ENCODE assay signal across 24 cellular contexts in genomic region chr10:24261627-24262026, GRCh38. TPM values are rescaled to one million over a fixed set of nuclear protein-coding genes. Genes with fewer than 3 reads are reported as not detected.
DNase-seq lines count a peak whose midpoint lies in the region; ATAC-seq and TF ChIP-seq lines count a peak whose summit lies in the region.
"Had no signal": no experiment of that assay in that cellular context is flagged by ENCODE, and none has a peak within 500 bp of the region (broad histone marks: within the 10 kb centered on the region; RNA-seq: fewer than 3 reads in every experiment).

No MANE protein-coding gene starts in this region.

- peaks cover 0 to 26% of the 10 kb centered on the region in 2 donors for H3K4me1 ChIP-seq in breast epithelium
- H3K4me1 ChIP-seq in mammary epithelial cell (ENCODE audit: insufficient read depth, low read length) = peaks cover 28% of the 10 kb centered on the region
- peaks cover 0 to 47% of the 10 kb centered on the region in 2 donors for H3K4me1 ChIP-seq in right atrium auricular region
- peaks cover 83 to 89% of the 10 kb centered on the region in 2 donors for H3K4me1 ChIP-seq in gastrocnemius medialis
- peaks cover 13% of the 10 kb centered on the region for H3K4me1 ChIP-seq in body of pancreas
- H3K4me1 ChIP-seq: BLaER1 had no signal

- TF ChIP-seq POLR2A in breast epithelium (IDR thresholded peaks at IDR 0.05) (no peak), gastrocnemius medialis (IDR thresholded peaks at IDR 0.05) (no peak), body of pancreas (IDR thresholded peaks at IDR 0.05) (no peak)

- no peaks in the 10 kb centered on the region for H4K20me1 ChIP-seq in mammary epithelial cell (ENCODE audit: insufficient read depth, low read length)
- H4K20me1 ChIP-seq: BLaER1 had no signal

- TF ChIP-seq CTCF in breast epithelium (IDR thresholded peaks at IDR 0.05) (no peak), mammary epithelial cell (conservative IDR thresholded peaks at IDR 0.05 in 1 of 2, IDR thresholded peaks at IDR 0.05 in 1 of 2; ENCODE audit: extremely low read depth in 1 of 2, insufficient read depth in 1 of 2, low read depth in 1 of 2, low read length in 2 of 2) (no peak), right atrium auricular region (IDR thresholded peaks at IDR 0.05) (no peak), gastrocnemius medialis (IDR thresholded peaks at IDR 0.05 in 4 of 5, conservative IDR thresholded peaks at IDR 0.05 in 1 of 5) (no peak), body of pancreas (IDR thresholded peaks at IDR 0.05) (no peak)

- H3K36me3 ChIP-seq in breast epithelium = no peaks in the 10 kb centered on the region
- H3K36me3 ChIP-seq in mammary epithelial cell (ENCODE audit: insufficient read depth, low read length) = no peaks in the 10 kb centered on the region
- no peaks in the 10 kb centered on the region for H3K36me3 ChIP-seq in right atrium auricular region
- no peaks in the 10 kb centered on the region for H3K36me3 ChIP-seq in gastrocnemius medialis
- no peaks in the 10 kb centered on the region for H3K36me3 ChIP-seq in body of pancreas (replicated peaks in 1 of 2; ENCODE audit: insufficient read depth in 1 of 2, low read depth in 2 of 2)
- H3K36me3 ChIP-seq: BLaER1, HAP-1 had no signal

- no peak overlapping the region for H3K4me3 ChIP-seq in breast epithelium
- H3K4me3 ChIP-seq in mammary epithelial cell (replicated peaks in 1 of 3; ENCODE audit: insufficient read depth in 1 of 3, low read depth in 2 of 3, low read length in 3 of 3) = no peak overlapping the region
- no peak overlapping the region for H3K4me3 ChIP-seq in right atrium auricular region
- H3K4me3 ChIP-seq in gastrocnemius medialis = peak overlapping the region in 3 of 4 donors; percentile 6 to 33 (median 8)
- no peak overlapping the region for H3K4me3 ChIP-seq in body of pancreas
- H3K4me3 ChIP-seq: BLaER1, GM23338, HAP-1, PC-9 had no signal

- intact Hi-C loops in breast epithelium (cut with DNase I; ENCODE audit: low total_unique reads) (no loop called here), mammary epithelial cell (cut with micrococcal nuclease) (no loop called here), gastrocnemius medialis (cut with DNase I; ENCODE audit: low total_unique reads) (no loop called here), body of pancreas (cut with DNase I) (no loop called here)

- H3K27ac ChIP-seq in breast epithelium (peak overlapping the region; percentile 62 to 85), mammary epithelial cell (ENCODE audit: insufficient read depth, low read depth, low read length) (no peak overlapping the region), right atrium auricular region (peak overlapping the region; percentile 33 to 57), gastrocnemius medialis (peak overlapping the region; percentile 94 to 98 (median 96)), body of pancreas (no peak overlapping the region)
- H3K27ac ChIP-seq: 22Rv1, BLaER1, PC-9, RWPE1 had no signal

- no TSS peak for BruUV-seq in mammary epithelial cell (replicated peaks; lab: Mats Ljungman, UMichigan)

- H3K9ac ChIP-seq in mammary epithelial cell (ENCODE audit: insufficient read depth, low read length) = no peak overlapping the region
- H3K9ac ChIP-seq: BLaER1 had no signal

- H3K9me3 ChIP-seq in breast epithelium (no peaks in the 10 kb centered on the region), mammary epithelial cell (replicated peaks; ENCODE audit: insufficient read depth, low read length) (no peaks in the 10 kb centered on the region), right atrium auricular region (no peaks in the 10 kb centered on the region), gastrocnemius medialis (no peaks in the 10 kb centered on the region), body of pancreas (no peaks in the 10 kb centered on the region)
- H3K9me3 ChIP-seq: HAP-1 had no signal

- H3K79me2 ChIP-seq in mammary epithelial cell (ENCODE audit: insufficient read depth, low read length) = peaks cover 93% of the 10 kb centered on the region

- CTCF ChIA-PET in mammary epithelial cell (lab: Charles Lee; ENCODE audit: low non-redundant PET) = no interaction called here

- no peak overlapping the region for H2AFZ ChIP-seq in mammary epithelial cell (ENCODE audit: low read depth, low read length)
- H2AFZ ChIP-seq: GM23338, PC-9 had no signal

- dilution Hi-C loops in mammary epithelial cell (cut with HindIII; ENCODE audit: low sequenced_read_pairs) = no loop called here

- ATAC-seq in gastrocnemius medialis = peak; percentile 16 to 41
- ATAC-seq in body of pancreas = no peak
- ATAC-seq: GM23338 had no signal

- WGBS in mammary epithelial cell (ENCODE audit: low coverage, missing lambda C conversion rate) = 100% methylated on average over 3 of the region's 3 CpGs
- whole genome bisulfite sequencing in body of pancreas, 2 donors = 81 to 91% methylated on average over 3 of the region's 3 CpGs

- H3K27me3 ChIP-seq in breast epithelium (no peaks in the 10 kb centered on the region), mammary epithelial cell (ENCODE audit: insufficient read depth, low read length) (no peaks in the 10 kb centered on the region), right atrium auricular region (no peaks in the 10 kb centered on the region), gastrocnemius medialis (no peaks in the 10 kb centered on the region), body of pancreas (no peaks in the 10 kb centered on the region)
- H3K27me3 ChIP-seq: BLaER1 had no signal

- no peak for DNase-seq in breast epithelium (ENCODE audit: low spot score in 2 of 2)
- no peak for DNase-seq in mammary epithelial cell
- no peak for DNase-seq in right atrium auricular region (ENCODE audit: low spot score)
- no peak for DNase-seq in gastrocnemius medialis
- DNase-seq in NCI-H2171 (lab: John Stamatoyannopoulos, UW) = no peak
- DNase-seq in stimulated activated CD4-positive, alpha-beta T cell treated with anti-CD3 and anti-CD28 coated beads, Interleukin-1b, Interleukin-23, amount 100 ng/mL, for 48 hours = no peak
- DNase-seq in body of pancreas = no peak
- DNase-seq in NCI-H146 treated with DMSO at 0.1 percent for 48 hours (lab: John Stamatoyannopoulos, UW; ENCODE audit: unreplicated experiment) = no peak
- DNase-seq: ACHN; Calu3; CD4-positive, alpha-beta memory T cell; KBM-7; NCI-H1092; NCI-H1436; NCI-H1930; NCI-H2227 treated with DMSO at 0.1 percent for 48 hours; NCI-H510A; NCI-H748 treated with DMSO at 0.1 percent for 48 hours; PC-9 had no signal

- no peak overlapping the region for H3K4me2 ChIP-seq in mammary epithelial cell (ENCODE audit: insufficient read depth, low read depth, low read length)
- H3K4me2 ChIP-seq: BLaER1, GM23338, PC-9 had no signal

- in situ Hi-C loops in mammary epithelial cell (cut with MboI; ENCODE audit: low sequenced_read_pairs in 2 of 2) = no loop called here
- in situ Hi-C loops in gastrocnemius medialis (cut with MboI; ENCODE audit: low sequenced_read_pairs in 4 of 4) = no loop called here

RNA-seq across cellular contexts. Expression of gene KIAA1217, which starts 52.7 kb away (rescaled TPM):
- total RNA-seq in breast epithelium (100 to 1,000 TPM in 1 of 3 donors, 10 to 100 TPM in 2; 19.7 to 154 (median 83.6) TPM), mammary epithelial cell (10 to 100 TPM; 39.3 to 47.5 TPM), right atrium auricular region (10 to 100 TPM; 24.0 to 33.3 TPM), gastrocnemius medialis (100 to 1,000 TPM; 152 to 266 (median 155) TPM), body of pancreas (10 to 100 TPM; 25.9 to 36.9 TPM)
- 12.3 TPM for polyA plus RNA-seq in mammary epithelial cell
- 23.6 TPM for polyA minus RNA-seq in mammary epithelial cell

Comparison
In these comparisons a context has a peak if more than half of its experiments do, and no peak if none do; other contexts are left out.
1. H3K27ac ChIP-seq: peak in breast epithelium (2 of 2), right atrium auricular region (2 of 2) and gastrocnemius medialis (4 of 4); none in mammary epithelial cell (single experiment) and body of pancreas (0 of 4).
2. H3K4me3 ChIP-seq: peak in gastrocnemius medialis (3 of 4); none in breast epithelium (0 of 3), mammary epithelial cell (0 of 3), right atrium auricular region (0 of 2) and body of pancreas (0 of 2).